In genomic region chr3:89179355-89179997, GRCh38 we compare ENCODE assay signal across 11 cellular contexts.
DNase-seq lines count a peak whose midpoint lies in the region; ATAC-seq and TF ChIP-seq lines count a peak whose summit lies in the region.
"Had no signal": no experiment of that assay in that cellular context is flagged by ENCODE, and none has a peak within 500 bp of the region (broad histone marks: within the 10 kb centered on the region; RNA-seq: fewer than 3 reads in every experiment).

No MANE protein-coding gene starts in this region.

- H3K4me3 ChIP-seq in fibroblast of mammary gland (ENCODE audit: control insufficient read depth, low read depth, low read length): no peak overlapping the region

- TF ChIP-seq CTCF in fibroblast of mammary gland (conservative IDR thresholded peaks at IDR 0.05; ENCODE audit: control insufficient read depth, insufficient read depth, low read depth, low read length): no peak

- peak; percentile 57 for ATAC-seq in Right ventricle myocardium superior (ENCODE audit: poor library complexity)
- no peak for ATAC-seq in HG03135 (IDR thresholded peaks at IDR 0.05; ENCODE audit: unreplicated experiment)
- ATAC-seq: activated CD4-positive, CD25-positive, alpha-beta regulatory T cell treated with anti-CD3 and anti-CD28 coated beads, Interleukin-2, amount 50 U/mL, for 24 hours; activated naive CD8-positive, alpha-beta T cell treated with anti-CD3 and anti-CD28 coated beads, Interleukin-2, amount 50 U/mL, for 24 hours had no signal

- DNase-seq in Right ventricle myocardium superior (no peak), cardiac septum (ENCODE audit: low spot score) (no peak), LHCN-M2 (ENCODE audit: low read depth) (peak; percentile 49), fibroblast of mammary gland (ENCODE audit: low read depth) (peak; percentile 11), NCI-H510A treated with DMSO at 0.1 percent for 48 hours (lab: John Stamatoyannopoulos, UW) (no peak), islet precursor cell (no peak)
- no peak for DNase-seq in activated naive CD4-positive, alpha-beta T cell (lab: John Stamatoyannopoulos, UW)
- DNase-seq: activated naive CD8-positive, alpha-beta T cell treated with anti-CD3 and anti-CD28 coated beads, Interleukin-2, amount 50 U/mL, for 24 hours; KBM-7 had no signal

- intact Hi-C loops in Right ventricle myocardium superior (cut with DNase I): no loop called here
- intact Hi-C loops in cardiac septum (cut with DNase I): no loop called here

Comparison
In these comparisons a context has a peak if more than half of its experiments do, and no peak if none do; other contexts are left out.
1. DNase-seq: peak in LHCN-M2 (single experiment) and fibroblast of mammary gland (single experiment); none in Right ventricle myocardium superior (single experiment), cardiac septum (single experiment), NCI-H510A treated with DMSO at 0.1 percent for 48 hours (single experiment), islet precursor cell (single experiment) and activated naive CD4-positive, alpha-beta T cell (0 of 4).